9 cellular contexts compared by ENCODE assay signal in genomic region chr9:34675048-34675714, GRCh38. TPM values are rescaled to one million over a fixed set of nuclear protein-coding genes. Genes with fewer than 3 reads are reported as not detected.
A peak's percentile ranks its signal among the peaks of the same experiment; 100 is the strongest.
DNase-seq lines count a peak whose midpoint lies in the region; ATAC-seq lines count a peak whose summit lies in the region.
"Had no signal": no experiment of that assay in that cellular context is flagged by ENCODE, and none has a peak within 500 bp of the region (broad histone marks: within the 10 kb centered on the region; RNA-seq: fewer than 3 reads in every experiment).

No MANE protein-coding gene starts in this region.

- peak; percentile 44 for DNase-seq in G401 (ENCODE audit: low spot score)
- DNase-seq in LHCN-M2 (ENCODE audit: low read depth) = peak; percentile 41
- peak; percentile 66 to 77 for DNase-seq in SJCRH30
- peak; percentile 62 for DNase-seq in activated naive CD8-positive, alpha-beta T cell treated with anti-CD3 and anti-CD28 coated beads, Interleukin-2, amount 10 ng/mL, durations not matched to agents 7 days and 5 days
- DNase-seq in right cardiac atrium = peak; percentile 79 to 87 (median 85)
- DNase-seq in stimulated activated CD4-positive, alpha-beta T cell treated with anti-CD3 and anti-CD28 coated beads, Interleukin-15, amount 100 ng/mL, for 24 hours = peak; percentile 79

- H3K4me3 ChIP-seq in SJCRH30 (no peak overlapping the region), right cardiac atrium (ENCODE audit: low read length) (no peak overlapping the region)

- peaks cover 2% of the 10 kb centered on the region for H3K27me3 Mint-ChIP-seq in activated naive CD8-positive, alpha-beta T cell treated with anti-CD3 and anti-CD28 coated beads, Interleukin-2, amount 10 ng/mL, durations not matched to agents 7 days and 5 days
- H3K27me3 Mint-ChIP-seq: activated naive CD8-positive, alpha-beta T cell had no signal

- no peak overlapping the region for H3K27ac ChIP-seq in SJCRH30
- H3K27ac ChIP-seq in right cardiac atrium (ENCODE audit: low read length) = no peak overlapping the region

- H3K36me3 ChIP-seq in SJCRH30 = no peaks in the 10 kb centered on the region

- H3K36me3 Mint-ChIP-seq in activated naive CD8-positive, alpha-beta T cell treated with anti-CD3 and anti-CD28 coated beads, Interleukin-2, amount 10 ng/mL, durations not matched to agents 7 days and 5 days = peaks cover 2% of the 10 kb centered on the region

- 34% methylated on average over 10 of the region's 10 CpGs for WGBS in right cardiac atrium

- H3K4me1 ChIP-seq in SJCRH30 (no peaks in the 10 kb centered on the region), right cardiac atrium (ENCODE audit: control insufficient read depth, insufficient read depth, low read length) (peaks cover 3% of the 10 kb centered on the region)

- no peaks in the 10 kb centered on the region for H3K27me3 ChIP-seq in SJCRH30
- H3K27me3 ChIP-seq in right cardiac atrium (ENCODE audit: control insufficient read depth, insufficient read depth) = no peaks in the 10 kb centered on the region

- H3K4me1 Mint-ChIP-seq in activated naive CD8-positive, alpha-beta T cell treated with anti-CD3 and anti-CD28 coated beads, Interleukin-2, amount 10 ng/mL, durations not matched to agents 7 days and 5 days = peaks cover 4% of the 10 kb centered on the region

- H3K9me3 ChIP-seq in SJCRH30 (replicated peaks) (no peaks in the 10 kb centered on the region), right cardiac atrium (ENCODE audit: control insufficient read depth, low read length) (no peaks in the 10 kb centered on the region)

- H3K27ac Mint-ChIP-seq in activated naive CD8-positive, alpha-beta T cell treated with anti-CD3 and anti-CD28 coated beads, Interleukin-2, amount 10 ng/mL, durations not matched to agents 7 days and 5 days = no peak overlapping the region
- H3K27ac Mint-ChIP-seq: activated naive CD8-positive, alpha-beta T cell had no signal

- peak; percentile 75 for ATAC-seq in activated naive CD8-positive, alpha-beta T cell treated with anti-CD3 and anti-CD28 coated beads, Interleukin-2, amount 10 ng/mL, durations not matched to agents 7 days and 5 days (ENCODE audit: low read depth)
- ATAC-seq in right cardiac atrium (peak; percentile 76 to 77), HG03196 (IDR thresholded peaks at IDR 0.05; ENCODE audit: unreplicated experiment) (no peak), GM21381 (IDR thresholded peaks at IDR 0.05; ENCODE audit: unreplicated experiment) (no peak)

- POLR2A ChIA-PET in activated naive CD8-positive, alpha-beta T cell treated with anti-CD3 and anti-CD28 coated beads, Interleukin-2, amount 10 ng/mL, durations not matched to agents 7 days and 5 days (lab: Charles Lee) = interaction anchor here (0.9 kb wide), 1 partner anchor 10 kb away, joined by 3 read pairs; no protein-coding TSS in a partner anchor

- in situ Hi-C loops in G401 (cut with HindIII; ENCODE audit: low sequenced_read_pairs) = no loop called here

- H3K9me3 Mint-ChIP-seq in activated naive CD8-positive, alpha-beta T cell treated with anti-CD3 and anti-CD28 coated beads, Interleukin-2, amount 10 ng/mL, durations not matched to agents 7 days and 5 days = no peaks in the 10 kb centered on the region

- H3K4me3 Mint-ChIP-seq in activated naive CD8-positive, alpha-beta T cell treated with anti-CD3 and anti-CD28 coated beads, Interleukin-2, amount 10 ng/mL, durations not matched to agents 7 days and 5 days = no peak overlapping the region
- H3K4me3 Mint-ChIP-seq: activated naive CD8-positive, alpha-beta T cell had no signal

- intact Hi-C loops in right cardiac atrium (cut with DNase I) = no loop called here

RNA-seq across cellular contexts. Expression of gene CCL27, which starts 12.7 kb away (rescaled TPM):
- total RNA-seq in G401 (2014; rRNA removed; shearing (Covaris generic)) = not detected in 2 replicates
- total RNA-seq in LHCN-M2 (2014; rRNA removed) (not detected in 2 replicates), right cardiac atrium (under 1 TPM in 1 of 4 donors, not detected in 3; 0.46 TPM)
- polyA plus RNA-seq in LHCN-M2 (2012) = not detected
- 0.76 TPM in 1 of 2 replicates, not detected in the other for total RNA-seq in SJCRH30 (2014; rRNA removed; shearing (Covaris generic))
- under 1 TPM in 1 of 2 experiments, not detected in 1; 0.43 TPM for total RNA-seq in activated naive CD8-positive, alpha-beta T cell treated with anti-CD3 and anti-CD28 coated beads, Interleukin-2, amount 10 ng/mL, durations not matched to agents 7 days and 5 days
- 0.18 TPM for polyA plus RNA-seq in right cardiac atrium

RNA-seq across cellular contexts. Expression of gene CCL19, which starts 15.9 kb away (rescaled TPM):
- not detected in 2 replicates for total RNA-seq in G401 (2014; rRNA removed; shearing (Covaris generic))
- total RNA-seq in LHCN-M2 (2014; rRNA removed) (not detected in 2 replicates), right cardiac atrium (1 to 10 TPM; 1.4 to 9.2 (median 6.3) TPM)
- polyA plus RNA-seq in LHCN-M2 (2012) = not detected
- total RNA-seq in SJCRH30 (2014; rRNA removed; shearing (Covaris generic)) = not detected in 2 replicates
- total RNA-seq in activated naive CD8-positive, alpha-beta T cell treated with anti-CD3 and anti-CD28 coated beads, Interleukin-2, amount 10 ng/mL, durations not matched to agents 7 days and 5 days = not detected
- polyA plus RNA-seq in right cardiac atrium = 0.66 TPM

RNA-seq across cellular contexts. Expression of gene IL11RA, which starts 23.2 kb away (rescaled TPM):
- 6.9 and 9.8 TPM in 2 replicates for total RNA-seq in G401 (2014; rRNA removed; shearing (Covaris generic))
- total RNA-seq in LHCN-M2 (2014; rRNA removed) = 15.7 and 19.9 TPM in 2 replicates
- polyA plus RNA-seq in LHCN-M2 (2012) = 16.4 TPM
- 3.2 TPM in 2 replicates for total RNA-seq in SJCRH30 (2014; rRNA removed; shearing (Covaris generic))
- 10 to 100 TPM; 77.0 to 79.1 TPM for total RNA-seq in activated naive CD8-positive, alpha-beta T cell treated with anti-CD3 and anti-CD28 coated beads, Interleukin-2, amount 10 ng/mL, durations not matched to agents 7 days and 5 days
- total RNA-seq in right cardiac atrium = 10 to 100 TPM; 48.7 to 92.2 (median 73.9) TPM
- 49.3 TPM for polyA plus RNA-seq in right cardiac atrium

RNA-seq across cellular contexts. Expression of gene GALT, which starts 28.7 kb away (rescaled TPM):
- 41.6 and 51.2 TPM in 2 replicates for total RNA-seq in G401 (2014; rRNA removed; shearing (Covaris generic))
- total RNA-seq in LHCN-M2 (2014; rRNA removed) (27.7 and 29.6 TPM in 2 replicates), right cardiac atrium (10 to 100 TPM; 37.3 to 71.2 (median 66.3) TPM)
- polyA plus RNA-seq in LHCN-M2 (2012) = 25.9 TPM
- 16.4 and 18.9 TPM in 2 replicates for total RNA-seq in SJCRH30 (2014; rRNA removed; shearing (Covaris generic))
- 100 to 1,000 TPM; 119 to 127 TPM for total RNA-seq in activated naive CD8-positive, alpha-beta T cell treated with anti-CD3 and anti-CD28 coated beads, Interleukin-2, amount 10 ng/mL, durations not matched to agents 7 days and 5 days
- 57.1 TPM for polyA plus RNA-seq in right cardiac atrium

RNA-seq across cellular contexts. Expression of gene CCL21, which starts 34.8 kb away (rescaled TPM):
- not detected in 2 replicates for total RNA-seq in G401 (2014; rRNA removed; shearing (Covaris generic))
- not detected in 2 replicates for total RNA-seq in LHCN-M2 (2014; rRNA removed)
- polyA plus RNA-seq in LHCN-M2 (2012) = not detected
- total RNA-seq in SJCRH30 (2014; rRNA removed; shearing (Covaris generic)) = not detected in 2 replicates
- not detected for total RNA-seq in activated naive CD8-positive, alpha-beta T cell treated with anti-CD3 and anti-CD28 coated beads, Interleukin-2, amount 10 ng/mL, durations not matched to agents 7 days and 5 days
- total RNA-seq in right cardiac atrium = 1 to 10 TPM; 1.3 to 3.8 (median 2.2) TPM
- polyA plus RNA-seq in right cardiac atrium = 2.7 TPM

Comparison
In these comparisons a context has a peak if more than half of its experiments do, and no peak if none do; other contexts are left out.
1. ATAC-seq: peak in activated naive CD8-positive, alpha-beta T cell treated with anti-CD3 and anti-CD28 coated beads, Interleukin-2, amount 10 ng/mL, durations not matched to agents 7 days and 5 days (single experiment) and right cardiac atrium (2 of 2); none in HG03196 (single experiment) and GM21381 (single experiment).
2. Peak in every context shown above with its lines, with median percentiles within 50 percentile points of each other: DNase-seq.